Comparison of ENCODE assay signal across 9 cellular contexts in the genomic region with DNA sequence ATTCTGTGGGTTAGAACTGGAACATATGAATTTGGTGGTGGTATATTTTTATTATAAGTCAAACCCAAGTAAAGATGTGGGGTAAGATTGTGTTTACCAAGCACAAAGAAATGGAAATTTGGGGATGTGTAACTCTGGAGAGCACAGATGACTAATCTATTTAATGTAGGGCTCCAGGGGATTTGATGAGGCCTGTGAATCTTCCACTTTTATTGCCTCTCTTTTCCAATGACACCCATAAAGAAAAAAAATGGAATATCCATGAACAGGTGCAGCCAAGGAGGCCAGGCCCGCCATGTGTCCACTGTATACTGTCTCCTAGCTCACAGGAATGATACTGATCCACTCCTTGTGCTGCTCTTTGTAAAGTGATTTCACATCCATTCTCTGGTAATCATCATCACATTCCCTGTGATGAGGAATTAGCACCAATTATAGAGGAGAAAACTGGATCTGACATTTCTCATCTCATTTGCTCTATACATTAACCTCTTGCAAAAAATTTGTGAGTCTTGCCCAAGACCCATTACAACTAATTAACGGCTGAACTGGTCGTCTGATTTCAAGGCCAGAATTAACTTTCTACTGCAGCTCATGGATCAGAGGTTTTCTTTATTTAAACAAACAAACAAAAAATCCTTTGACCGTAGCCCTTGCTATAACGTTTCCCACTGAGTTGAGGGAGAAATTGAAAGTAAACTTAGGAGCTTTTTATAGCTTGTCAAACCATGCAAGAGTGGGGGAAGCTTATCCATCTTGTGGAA. TPM values are rescaled to one million over a fixed set of nuclear protein-coding genes. Genes with fewer than 3 reads are reported as not detected.
DNase-seq lines count a peak whose midpoint lies in the region; ATAC-seq and TF ChIP-seq lines count a peak whose summit lies in the region.
"Had no signal": no experiment of that assay in that cellular context is flagged by ENCODE, and none has a peak within 500 bp of the region (broad histone marks: within the 10 kb centered on the region; RNA-seq: fewer than 3 reads in every experiment).

No MANE protein-coding gene starts in this region.

- no peak overlapping the region for H3K23ac ChIP-seq in mesenchymal stem cell (ENCODE audit: low read length in 2 of 2)

- intact Hi-C loops in Right ventricle myocardium superior (cut with DNase I) (no loop called here), adrenal gland (cut with DNase I) (loop anchor here (10.0 kb wide), 2 partner anchors 86 to 96 kb away; no protein-coding TSS in a partner anchor), uterus (cut with DNase I; ENCODE audit: low total_unique reads) (no loop called here)

- H4K91ac ChIP-seq in mesenchymal stem cell (ENCODE audit: low read length): no peak overlapping the region

- H3K4me1 Mint-ChIP-seq in neural progenitor cell: peaks cover 5% of the 10 kb centered on the region

- no peak overlapping the region for H3K14ac ChIP-seq in mesenchymal stem cell (ENCODE audit: low read length in 2 of 2)

- H2AK5ac ChIP-seq in mesenchymal stem cell (ENCODE audit: low read length, severe bottlenecking): no peak overlapping the region

- no peak for TF ChIP-seq POLR2A in adrenal gland (IDR thresholded peaks at IDR 0.05)
- no peak for TF ChIP-seq POLR2A in uterus (IDR thresholded peaks at IDR 0.05)

- no peaks in the 10 kb centered on the region for H3K36me3 Mint-ChIP-seq in neural progenitor cell

- peaks cover 2% of the 10 kb centered on the region for H3K79me1 ChIP-seq in mesenchymal stem cell (replicated peaks; ENCODE audit: low read length, poor library complexity, severe bottlenecking)

- no peak overlapping the region for H4K8ac ChIP-seq in mesenchymal stem cell (ENCODE audit: low read length)

- DNase-seq in right atrium auricular region (ENCODE audit: low spot score): no peak
- DNase-seq in Right ventricle myocardium superior: no peak
- DNase-seq in adrenal gland: no peak
- peak; percentile 18 for DNase-seq in mesenchymal stem cell
- no peak for DNase-seq in uterus
- DNase-seq in neural progenitor cell (ENCODE audit: low spot score): no peak
- DNase-seq in stimulated activated CD4-positive, alpha-beta T cell treated with anti-CD3 and anti-CD28 coated beads, Interleukin-4, amount 100 ng/mL, for 1 hour: no peak
- no peak for DNase-seq in stimulated activated naive CD4-positive, alpha-beta T cell treated with Interleukin-2 at 50 U/mL for 16 hours (lab: John Stamatoyannopoulos, UW)
- DNase-seq: NCI-H2029 treated with DMSO at 0.1 percent for 48 hours had no signal

- H3K27ac Mint-ChIP-seq in neural progenitor cell: no peak overlapping the region

- no peak overlapping the region for H2AFZ ChIP-seq in mesenchymal stem cell (ENCODE audit: low read depth, low read length)
- H2AFZ ChIP-seq in neural progenitor cell (replicated peaks): no peak overlapping the region

- peak overlapping the region; percentile 85 to 89 for H3K27ac ChIP-seq in right atrium auricular region
- H3K27ac ChIP-seq in adrenal gland: peak overlapping the region in 3 of 5 donors; percentile 54 to 86 (median 85)
- peak overlapping the region; percentile 37 for H3K27ac ChIP-seq in mesenchymal stem cell (ENCODE audit: low read length, poor library complexity, severe bottlenecking)
- H3K27ac ChIP-seq in uterus: peak overlapping the region; percentile 70 to 94
- no peak overlapping the region for H3K27ac ChIP-seq in neural progenitor cell

- H3F3A ChIP-seq in neural progenitor cell (ENCODE audit: low read depth): peaks cover 4% of the 10 kb centered on the region

- no peaks in the 10 kb centered on the region for H4K20me1 ChIP-seq in neural progenitor cell (ENCODE audit: low read depth)

- H3K9ac ChIP-seq in mesenchymal stem cell (ENCODE audit: low read length) (no peak overlapping the region), neural progenitor cell (no peak overlapping the region)

- H2BK120ac ChIP-seq in mesenchymal stem cell (ENCODE audit: low read depth, low read length): no peak overlapping the region

- H3K4me3 Mint-ChIP-seq in neural progenitor cell: no peak overlapping the region

- no peak overlapping the region for H3K4ac ChIP-seq in mesenchymal stem cell (ENCODE audit: low read depth in 1 of 2, low read length in 2 of 2)

- WGBS in adrenal gland, 4 donors: 37 to 48% (median 41%) methylated on average over 5 of the region's 5 CpGs
- WGBS in mesenchymal stem cell: 78% methylated on average over 5 of the region's 5 CpGs

- H3K9me3 ChIP-seq in right atrium auricular region (no peaks in the 10 kb centered on the region), adrenal gland (replicated peaks in 1 of 3) (no peaks in the 10 kb centered on the region), mesenchymal stem cell (ENCODE audit: control insufficient read depth, low read length) (no peaks in the 10 kb centered on the region), uterus (no peaks in the 10 kb centered on the region), neural progenitor cell (ENCODE audit: low read depth) (no peaks in the 10 kb centered on the region)

- peaks cover 0 to 13% of the 10 kb centered on the region in 2 donors for H3K4me1 ChIP-seq in right atrium auricular region
- peaks cover 0 to 9% of the 10 kb centered on the region in 2 donors for H3K4me1 ChIP-seq in adrenal gland (replicated peaks in 1 of 2)
- H3K4me1 ChIP-seq in mesenchymal stem cell (ENCODE audit: control insufficient read depth, insufficient read depth, low read depth, low read length): peaks cover 6% of the 10 kb centered on the region
- no peaks in the 10 kb centered on the region for H3K4me1 ChIP-seq in uterus
- H3K4me1 ChIP-seq in neural progenitor cell: peaks cover 5% of the 10 kb centered on the region

- H3K9me3 Mint-ChIP-seq in neural progenitor cell: no peaks in the 10 kb centered on the region

- peaks cover 4% of the 10 kb centered on the region for H3K27me3 Mint-ChIP-seq in neural progenitor cell (ENCODE audit: insufficient read depth, low read depth)

- no peak overlapping the region for H2BK5ac ChIP-seq in mesenchymal stem cell (ENCODE audit: low read depth, low read length, poor library complexity, severe bottlenecking)

- H2BK15ac ChIP-seq in mesenchymal stem cell (ENCODE audit: low read depth, poor library complexity, severe bottlenecking): no peak overlapping the region

- no peaks in the 10 kb centered on the region for H3K79me2 ChIP-seq in neural progenitor cell (ENCODE audit: low read depth)

- H3K18ac ChIP-seq in mesenchymal stem cell (ENCODE audit: low read depth in 1 of 2, low read length in 2 of 2): no peak overlapping the region

- H3K4me2 ChIP-seq in mesenchymal stem cell (ENCODE audit: low read length, poor library complexity, severe bottlenecking) (peak overlapping the region; percentile 52), neural progenitor cell (no peak overlapping the region)

- ATAC-seq in Right ventricle myocardium superior (ENCODE audit: poor library complexity): no peak

- H3K36me3 ChIP-seq in right atrium auricular region: no peaks in the 10 kb centered on the region
- H3K36me3 ChIP-seq in adrenal gland (replicated peaks in 1 of 2): no peaks in the 10 kb centered on the region
- H3K36me3 ChIP-seq in mesenchymal stem cell (ENCODE audit: control insufficient read depth in 1 of 2, insufficient read depth in 2 of 2, low read depth in 1 of 2, low read length in 2 of 2): no peaks in the 10 kb centered on the region
- H3K36me3 ChIP-seq in uterus: no peaks in the 10 kb centered on the region
- no peaks in the 10 kb centered on the region for H3K36me3 ChIP-seq in neural progenitor cell

- no peaks in the 10 kb centered on the region for H3K27me3 ChIP-seq in right atrium auricular region
- H3K27me3 ChIP-seq in adrenal gland: no peaks in the 10 kb centered on the region
- no peaks in the 10 kb centered on the region for H3K27me3 ChIP-seq in mesenchymal stem cell (ENCODE audit: control insufficient read depth in 1 of 2, insufficient read depth in 1 of 2, low read length in 2 of 2)
- no peaks in the 10 kb centered on the region for H3K27me3 ChIP-seq in uterus
- H3K27me3 ChIP-seq in neural progenitor cell: no peaks in the 10 kb centered on the region

- no peak overlapping the region for H2BK12ac ChIP-seq in mesenchymal stem cell (ENCODE audit: low read length in 2 of 2)

- TF ChIP-seq CTCF in right atrium auricular region (IDR thresholded peaks at IDR 0.05) (no peak), adrenal gland (IDR thresholded peaks at IDR 0.05) (no peak), uterus (IDR thresholded peaks at IDR 0.05) (no peak), neural progenitor cell (IDR thresholded peaks at IDR 0.05) (no peak)

- peak overlapping the region; percentile 18 to 51 for H3K4me3 ChIP-seq in right atrium auricular region
- H3K4me3 ChIP-seq in adrenal gland: peak overlapping the region in 1 of 4 donors; percentile 42
- H3K4me3 ChIP-seq in mesenchymal stem cell (ENCODE audit: insufficient read depth in 1 of 2, low read depth in 1 of 2, low read length in 2 of 2): peak overlapping the region in 1 of 2 experiments; percentile 33
- H3K4me3 ChIP-seq in uterus: no peak overlapping the region
- H3K4me3 ChIP-seq in neural progenitor cell: no peak overlapping the region

RNA-seq across cellular contexts. Expression of a gene that starts 3.0 kb away (rescaled TPM):
- total RNA-seq in right atrium auricular region (100 to 1,000 TPM in 1 of 2 donors, 10 to 100 TPM in 1; 79.4 to 124 TPM), Right ventricle myocardium superior (37.5 TPM), adrenal gland (100 to 1,000 TPM in 5 of 8 donors, 10 to 100 TPM in 3; 43.4 to 156 (median 113) TPM), uterus (100 to 1,000 TPM in 2 of 4 donors, 10 to 100 TPM in 2; 36.9 to 281 (median 120) TPM), neural progenitor cell (ENCODE audit: low replicate concordance) (not detected in 2 replicates)
- polyA plus RNA-seq in adrenal gland: 100 to 1,000 TPM in 1 of 3 donors, 10 to 100 TPM in 2; 31.6 to 125 (median 38.5) TPM
- polyA plus RNA-seq in mesenchymal stem cell (2013, experiment 1 of 2): 1.1 TPM
- 1.1 TPM for polyA plus RNA-seq in mesenchymal stem cell (2013, experiment 2 of 2)

RNA-seq across cellular contexts. Expression of a gene that starts 33.1 kb away (rescaled TPM):
- 10 to 100 TPM; 19.3 to 20.1 TPM for total RNA-seq in right atrium auricular region
- total RNA-seq in Right ventricle myocardium superior: 34.8 TPM
- total RNA-seq in adrenal gland: 10 to 100 TPM; 16.5 to 59.4 (median 39.1) TPM
- polyA plus RNA-seq in adrenal gland: 10 to 100 TPM; 15.6 to 65.2 (median 20.4) TPM
- polyA plus RNA-seq in mesenchymal stem cell (2013, experiment 1 of 2): 60.4 TPM
- 65.4 TPM for polyA plus RNA-seq in mesenchymal stem cell (2013, experiment 2 of 2)
- 10 to 100 TPM; 22.0 to 67.2 (median 52.1) TPM for total RNA-seq in uterus
- total RNA-seq in neural progenitor cell (ENCODE audit: low replicate concordance): 35.7 and 56.0 TPM in 2 replicates

Comparison
In these comparisons a context has a peak if more than half of its experiments do, and no peak if none do; other contexts are left out.
1. H3K4me3 ChIP-seq: peak in right atrium auricular region (2 of 2); none in uterus (0 of 2) and neural progenitor cell (single experiment).
2. RNA of a gene that starts 3.0 kb away (total RNA-seq): 36.9 to 281 TPM in uterus, 79.4 to 124 TPM in right atrium auricular region, 43.4 to 156 TPM in adrenal gland and 37.5 TPM in Right ventricle myocardium superior (single experiment); not detected in neural progenitor cell; every median in the first group is over 10 times any median in the second.
3. intact Hi-C loops: an anchor here in adrenal gland (10.0 kb wide); none called in Right ventricle myocardium superior and uterus.